ENCODE assay signal across 13 cellular contexts in genomic region chr2:237447496-237447895, GRCh38. TPM values are rescaled to one million over a fixed set of nuclear protein-coding genes. Genes with fewer than 3 reads are reported as not detected.
DNase-seq lines count a peak whose midpoint lies in the region; ATAC-seq and TF ChIP-seq lines count a peak whose summit lies in the region.
"Had no signal": no experiment of that assay in that cellular context is flagged by ENCODE, and none has a peak within 500 bp of the region (broad histone marks: within the 10 kb centered on the region; RNA-seq: fewer than 3 reads in every experiment).

No MANE protein-coding gene starts in this region.

- H3K9me3 Mint-ChIP-seq in GM23338: no peaks in the 10 kb centered on the region
- H3K9me3 Mint-ChIP-seq in T-helper 2 cell treated with Interferon-gamma antibody and Interleukin-4, amounts not matched to agents 5 μg/mL and 100 μg/mL, for 36 hours: no peaks in the 10 kb centered on the region
- H3K9me3 Mint-ChIP-seq: CD4-positive, alpha-beta T cell; IgD-negative memory B cell had no signal

- ATAC-seq in GM23338: no peak
- no peak for ATAC-seq in GM19328 (IDR thresholded peaks at IDR 0.05; ENCODE audit: unreplicated experiment)
- ATAC-seq: HepG2 had no signal

- H4K20me1 ChIP-seq in GM23338 (replicated peaks; ENCODE audit: insufficient read depth) (no peaks in the 10 kb centered on the region), smooth muscle cell (ENCODE audit: low read depth) (no peaks in the 10 kb centered on the region)

- H3K4me1 Mint-ChIP-seq in GM23338: peaks cover 18% of the 10 kb centered on the region
- no peaks in the 10 kb centered on the region for H3K4me1 Mint-ChIP-seq in T-helper 2 cell treated with Interferon-gamma antibody and Interleukin-4, amounts not matched to agents 5 μg/mL and 100 μg/mL, for 36 hours (ENCODE audit: low read depth)

- 85% methylated on average over 11 of the region's 11 CpGs for WGBS in smooth muscle cell (ENCODE audit: low lambda C conversion rate)

- H2AFZ ChIP-seq in GM23338: 0 out of 2 replicates have a peak overlapping the region, but pooled peaks have one; percentile 23
- H2AFZ ChIP-seq in smooth muscle cell (ENCODE audit: low read depth): no peak overlapping the region

- H3K9ac ChIP-seq in smooth muscle cell (ENCODE audit: low read depth): no peak overlapping the region

- H3K9me2 ChIP-seq in GM23338 (ENCODE audit: insufficient read depth): no peaks in the 10 kb centered on the region

- no peak for TF ChIP-seq CTCF in GM23338 (conservative IDR thresholded peaks at IDR 0.05; ENCODE audit: low read depth in 2 of 2)
- TF ChIP-seq CTCF in smooth muscle cell (IDR thresholded peaks at IDR 0.05; ENCODE audit: borderline replicate concordance, insufficient read depth, poor library complexity, severe bottlenecking): no peak

- H3K4me3 ChIP-seq in GM23338 (no peak overlapping the region), smooth muscle cell (no peak overlapping the region)
- H3K4me3 ChIP-seq: HAP-1 had no signal

- H3K27ac ChIP-seq in GM23338 (ENCODE audit: low read depth) (no peak overlapping the region), smooth muscle cell (ENCODE audit: low read depth) (peak overlapping the region; percentile 57)
- H3K27ac ChIP-seq: C4-2B had no signal

- no peaks in the 10 kb centered on the region for H3K27me3 ChIP-seq in GM23338 (ENCODE audit: insufficient read depth)
- H3K27me3 ChIP-seq in smooth muscle cell (ENCODE audit: low read depth): no peaks in the 10 kb centered on the region
- H3K27me3 ChIP-seq: BE2C had no signal

- H3K79me2 ChIP-seq in GM23338 (replicated peaks; ENCODE audit: insufficient read depth) (no peaks in the 10 kb centered on the region), smooth muscle cell (ENCODE audit: low read depth) (no peaks in the 10 kb centered on the region)

- DNase-seq in GM23338 (ENCODE audit: low spot score) (no peak), islet precursor cell (peak; percentile 27), smooth muscle cell (lab: John Stamatoyannopoulos, UW; ENCODE audit: unreplicated experiment) (no peak), AG08395 (ENCODE audit: low spot score) (no peak)
- no peak for DNase-seq in T-helper 2 cell treated with Interferon-gamma antibody and Interleukin-4, amounts not matched to agents 5 μg/mL and 100 μg/mL, for 36 hours (ENCODE audit: low spot score)
- DNase-seq: BE2C; Caco-2; CD4-positive, alpha-beta T cell had no signal

- H3F3A ChIP-seq in GM23338 (replicated peaks; ENCODE audit: low read depth) (no peaks in the 10 kb centered on the region), smooth muscle cell (ENCODE audit: low read depth) (peaks cover 1% of the 10 kb centered on the region)

- H3K4me3 Mint-ChIP-seq in GM23338: no peak overlapping the region
- no peak overlapping the region for H3K4me3 Mint-ChIP-seq in T-helper 2 cell treated with Interferon-gamma antibody and Interleukin-4, amounts not matched to agents 5 μg/mL and 100 μg/mL, for 36 hours
- H3K4me3 Mint-ChIP-seq: CD4-positive, alpha-beta T cell; IgD-negative memory B cell had no signal

- H3K27me3 Mint-ChIP-seq in GM23338 (ENCODE audit: insufficient read depth, low read depth, poor library complexity): peaks cover 11% of the 10 kb centered on the region
- no peaks in the 10 kb centered on the region for H3K27me3 Mint-ChIP-seq in T-helper 2 cell treated with Interferon-gamma antibody and Interleukin-4, amounts not matched to agents 5 μg/mL and 100 μg/mL, for 36 hours (ENCODE audit: low read depth)
- H3K27me3 Mint-ChIP-seq: CD4-positive, alpha-beta T cell had no signal

- H3K4me1 ChIP-seq in GM23338 (ENCODE audit: insufficient read depth) (peaks cover 16% of the 10 kb centered on the region), smooth muscle cell (ENCODE audit: low read depth) (no peaks in the 10 kb centered on the region)
- H3K4me1 ChIP-seq: BE2C, Caco-2, HAP-1 had no signal

- H3K9me3 ChIP-seq in smooth muscle cell (replicated peaks; ENCODE audit: low read depth): no peaks in the 10 kb centered on the region
- H3K9me3 ChIP-seq: BE2C, Caco-2, HAP-1 had no signal

- H3K27ac Mint-ChIP-seq in GM23338: no peak overlapping the region
- no peak overlapping the region for H3K27ac Mint-ChIP-seq in T-helper 2 cell treated with Interferon-gamma antibody and Interleukin-4, amounts not matched to agents 5 μg/mL and 100 μg/mL, for 36 hours
- H3K27ac Mint-ChIP-seq: CD4-positive, alpha-beta T cell; IgD-negative memory B cell had no signal

- H3K36me3 ChIP-seq in GM23338 (ENCODE audit: insufficient read depth): no peaks in the 10 kb centered on the region
- H3K36me3 ChIP-seq in smooth muscle cell (ENCODE audit: low read depth): no peaks in the 10 kb centered on the region
- H3K36me3 ChIP-seq: BE2C, HAP-1 had no signal

- no peaks in the 10 kb centered on the region for H3K36me3 Mint-ChIP-seq in GM23338 (ENCODE audit: low read depth)
- H3K36me3 Mint-ChIP-seq in T-helper 2 cell treated with Interferon-gamma antibody and Interleukin-4, amounts not matched to agents 5 μg/mL and 100 μg/mL, for 36 hours (ENCODE audit: low read depth): no peaks in the 10 kb centered on the region

- no peak overlapping the region for H3K4me2 ChIP-seq in GM23338
- peak overlapping the region; percentile 24 for H3K4me2 ChIP-seq in smooth muscle cell

TF ChIP-seq in GM23338, 12 proteins besides CTCF, POLR2A, EP300 and RAD21 (continues in another document):
- TF ChIP-seq ZNF462 (CRISPR knock-in tag; IDR thresholded peaks at IDR 0.05) (no peak), POLR2AphosphoS5 (IDR thresholded peaks at IDR 0.05; ENCODE audit: low read depth) (no peak), ZNF331 (CRISPR knock-in tag; IDR thresholded peaks at IDR 0.05; ENCODE audit: low read depth) (no peak), JUNB (IDR thresholded peaks at IDR 0.05; ENCODE audit: unreplicated experiment) (no peak), EZH2phosphoT487 (IDR thresholded peaks at IDR 0.05; ENCODE audit: unreplicated experiment) (no peak)

RNA-seq across cellular contexts. Expression of gene COL6A3, which starts 33.5 kb away (rescaled TPM):
- total RNA-seq in GM23338 (2014; rRNA removed; shearing (Covaris generic)): 7.3 and 8.7 TPM in 2 replicates
- polyA plus RNA-seq in GM23338 (2016; fragmentation: Nextera tagmentation; extraction: Ambion mirVana) (1.2 TPM in 2 replicates), smooth muscle cell (643 and 888 TPM in 2 replicates)
- total RNA-seq in smooth muscle cell: 1,708 and 1,938 TPM in 2 replicates
- total RNA-seq: HepG2 had no signal
- polyA plus RNA-seq: IgD-negative memory B cell had no signal

RNA-seq across cellular contexts. Expression of gene MLPH, which starts 39.6 kb away (rescaled TPM):
- total RNA-seq in GM23338 (2014; rRNA removed; shearing (Covaris generic)): 15.7 and 16.5 TPM in 2 replicates
- polyA plus RNA-seq in GM23338 (2016; fragmentation: Nextera tagmentation; extraction: Ambion mirVana) (13.6 and 14.7 TPM in 2 replicates), smooth muscle cell (32.8 and 40.1 TPM in 2 replicates)
- 15.7 and 36.4 TPM in 2 replicates for total RNA-seq in smooth muscle cell
- total RNA-seq: Caco-2, HepG2 had no signal
- polyA plus RNA-seq: IgD-negative memory B cell had no signal

Comparison
In these comparisons a context has a peak if more than half of its experiments do, and no peak if none do; other contexts are left out.
1. RNA of gene COL6A3, which starts 33.5 kb away (total RNA-seq): 1,708 to 1,938 TPM in smooth muscle cell; 7.3 to 8.7 TPM in GM23338; every median in the first group is over 100 times any median in the second.